In genomic region chr13:30465541-30466357, GRCh38 we compare ENCODE assay signal across 8 cellular contexts. TPM values are rescaled to one million over a fixed set of nuclear protein-coding genes. Genes with fewer than 3 reads are reported as not detected.
DNase-seq lines count a peak whose midpoint lies in the region; ATAC-seq and TF ChIP-seq lines count a peak whose summit lies in the region.

Gene HMGB1, minus strand, starts transcription at chr13:30465936. Its CDS starts 2,256 bp downstream, at chr13:30463680.

- TF ChIP-seq POLR2A in GM18951 (IDR thresholded peaks at IDR 0.05; ENCODE audit: extremely low read depth, insufficient read depth, insufficient read length) = peak; percentile 90

- peak within 1 kb of the TSS; percentile 93 for H3K4me3 Mint-ChIP-seq in activated B cell treated with CpG ODN at 0.5 μM for 24 hours
- H3K4me3 Mint-ChIP-seq in immature natural killer cell = peak within 1 kb of the TSS; percentile 94 to 98 (median 97)

- POLR2A ChIA-PET in activated B cell treated with CpG ODN at 0.5 μM for 24 hours (lab: Charles Lee) = interaction anchor here (0.6 to 3.8 kb wide), 27 partner anchors 13 to 616 kb away, joined by 3 to 95 read pairs (median 4); partner anchors contain the start of genes KATNAL1, UBE2L5, UBL3 and USPL1

- peaks cover 30% of the 10 kb centered on the region for H3K36me3 Mint-ChIP-seq in activated B cell treated with CpG ODN at 0.5 μM for 24 hours (ENCODE audit: low read depth)
- peaks cover 6 to 18% (median 8%) of the 10 kb centered on the region in 3 donors for H3K36me3 Mint-ChIP-seq in immature natural killer cell

- CTCF ChIA-PET in activated B cell treated with CpG ODN at 0.5 μM for 24 hours (lab: Charles Lee) = interaction anchor here (1.0 to 1.2 kb wide), 2 partner anchors 92 to 334 kb away, joined by 3 to 5 read pairs; no protein-coding TSS in a partner anchor

- peak within 1 kb of the TSS; percentile 99 for H3K27ac Mint-ChIP-seq in activated B cell treated with CpG ODN at 0.5 μM for 24 hours
- peak within 1 kb of the TSS; percentile 94 to 100 (median 98) for H3K27ac Mint-ChIP-seq in immature natural killer cell

- intact Hi-C loops in activated B cell treated with CpG ODN at 0.5 μM for 24 hours (cut with micrococcal nuclease) = loop anchor here (1.0 to 10.0 kb wide), 11 partner anchors 12 to 871 kb away; partner anchors contain the start of genes ALOX5AP, KATNAL1, SLC7A1 and UBL3

- H3K9me3 Mint-ChIP-seq in activated B cell treated with CpG ODN at 0.5 μM for 24 hours = no peaks in the 10 kb centered on the region
- H3K9me3 Mint-ChIP-seq in immature natural killer cell = peaks cover 0 to 2% (median 0%) of the 10 kb centered on the region in 6 donors

- in situ Hi-C loops in GM18951 (cut with MboI; ENCODE audit: low sequenced_read_pairs, unreplicated experiment) = loop anchor here (5.0 kb wide), 1 partner anchor 77 kb away; no protein-coding TSS in a partner anchor

- no peak for TF ChIP-seq CTCF in activated B cell treated with CpG ODN at 0.5 μM for 24 hours (IDR thresholded peaks at IDR 0.05)

- H3K27me3 Mint-ChIP-seq in activated B cell treated with CpG ODN at 0.5 μM for 24 hours (peaks cover 3% of the 10 kb centered on the region), immature natural killer cell (ENCODE audit: low read depth in 3 of 3) (peaks cover 16 to 19% (median 16%) of the 10 kb centered on the region in 3 donors)

- H3K4me1 Mint-ChIP-seq in activated B cell treated with CpG ODN at 0.5 μM for 24 hours (peaks cover 42% of the 10 kb centered on the region), immature natural killer cell (peaks cover 34 to 41% of the 10 kb centered on the region in 2 donors)

- DNase-seq in AG08395 (ENCODE audit: low spot score) = peak; percentile 99
- peak; percentile 96 for DNase-seq in NCI-H345 (lab: John Stamatoyannopoulos, UW)
- DNase-seq in activated B cell treated with CpG ODN at 0.5 μM for 24 hours = peak; percentile 86
- peak; percentile 81 to 100 (median 98) for DNase-seq in caudate nucleus (lab: John Stamatoyannopoulos, UW)
- DNase-seq in immature natural killer cell = peak; percentile 96 to 97 (median 96)
- DNase-seq in smooth muscle cell of the brain vasculature (ENCODE audit: low read depth, low spot score) = peak; percentile 97

- ATAC-seq in HG03196 (IDR thresholded peaks at IDR 0.05; ENCODE audit: unreplicated experiment) (peak; percentile 85), activated B cell treated with CpG ODN at 0.5 μM for 24 hours (ENCODE audit: low read depth) (peak; percentile 83)

- H3K27ac ChIP-seq in caudate nucleus (ENCODE audit: low read depth, low read length) = peak within 1 kb of the TSS; percentile 89

RNA-seq across cellular contexts. Expression of gene HMGB1, which starts in this region (rescaled TPM):
- total RNA-seq in activated B cell treated with CpG ODN at 0.5 μM for 24 hours = 338 and 354 TPM in 2 replicates
- polyA plus RNA-seq in immature natural killer cell = 100 to 1,000 TPM; 629 to 859 (median 662) TPM

Comparison
In these comparisons a context has a peak if more than half of its experiments do, and no peak if none do; other contexts are left out.
1. Peak in every context shown above with its lines: DNase-seq, ATAC-seq and H3K27ac ChIP-seq.